ENCODE assay signal across 15 cellular contexts in genomic region chr10:127415901-127416630, GRCh38.
DNase-seq lines count a peak whose midpoint lies in the region; TF ChIP-seq lines count a peak whose summit lies in the region.
"Had no signal": no experiment of that assay in that cellular context is flagged by ENCODE, and none has a peak within 500 bp of the region (broad histone marks: within the 10 kb centered on the region; RNA-seq: fewer than 3 reads in every experiment).

No MANE protein-coding gene starts in this region.

- intact Hi-C loops in left ventricle myocardium inferior (cut with micrococcal nuclease): no loop called here

- H3K36me3 Mint-ChIP-seq in H9 (ENCODE audit: insufficient read depth in 1 of 3, low read depth in 3 of 3) (peaks cover 3 to 12% (median 4%) of the 10 kb centered on the region in 3 experiments), brain (peaks cover 2% of the 10 kb centered on the region)
- H3K36me3 Mint-ChIP-seq: CD4-positive, CD25-positive, alpha-beta regulatory T cell had no signal

- WGBS in H9 (ENCODE audit: extremely low coverage, insufficient read length, low lambda C conversion rate): no CpG with 5 or more reads among the region's 14 CpGs
- no CpG with 5 or more reads among the region's 14 CpGs for WGBS in neuronal stem cell (ENCODE audit: extremely low coverage in 2 of 2, insufficient read length in 2 of 2, insufficient replicate concordance in 1 of 2), 2 donors

- H4K20me1 ChIP-seq in H9 (ENCODE audit: control insufficient read depth, insufficient read depth, insufficient read length): no peaks in the 10 kb centered on the region

- H3K79me1 ChIP-seq in H9 (ENCODE audit: insufficient read depth, low read depth, low read length, poor library complexity, severe bottlenecking) (no peaks in the 10 kb centered on the region), neuronal stem cell (ENCODE audit: low read depth, low read length) (no peaks in the 10 kb centered on the region)

- no peak overlapping the region for H3K27ac ChIP-seq in H9 (ENCODE audit: insufficient read length, low read depth, low read length)
- peak overlapping the region; percentile 75 for H3K27ac ChIP-seq in neuronal stem cell (replicated peaks; ENCODE audit: low read length)
- no peak overlapping the region for H3K27ac ChIP-seq in left ventricle myocardium inferior (replicated peaks)
- H3K27ac ChIP-seq: PC-9 had no signal

- H3K27ac Mint-ChIP-seq in H9 (peak overlapping the region in 2 of 3 experiments; percentile 21 to 78; a peak in 4 of 7 replicates), brain (peak overlapping the region in 3 of 5 experiments; percentile 30 to 60 (median 48))
- H3K27ac Mint-ChIP-seq: CD4-positive, CD25-positive, alpha-beta regulatory T cell had no signal

- DNase-seq in H9 (no peak), NCI-H510A (lab: John Stamatoyannopoulos, UW) (peak; percentile 2), neuronal stem cell (ENCODE audit: low spot score) (peak; percentile 57), NCI-H2196 (lab: John Stamatoyannopoulos, UW; ENCODE audit: unreplicated experiment) (no peak), left ventricle myocardium inferior (no peak), epidermal melanocyte (ENCODE audit: insufficient read length, low spot score) (no peak)
- DNase-seq: Caco-2; CD4-positive, CD25-positive, alpha-beta regulatory T cell; DMS53; HCEC 1CT; NCI-H1417 treated with DMSO at 0.1 percent for 48 hours; NCI-H2029 treated with DMSO at 0.1 percent for 48 hours; NCI-H69; PC-9 had no signal

- H3K4me3 Mint-ChIP-seq in H9 (no peak overlapping the region), brain (peak overlapping the region in 1 of 5 experiments; percentile 14)
- H3K4me3 Mint-ChIP-seq: CD4-positive, CD25-positive, alpha-beta regulatory T cell had no signal

- H4K5ac ChIP-seq in H9 (ENCODE audit: insufficient read length, low read depth, low read length): no peak overlapping the region

- H3K9me3 ChIP-seq in H9 (ENCODE audit: control insufficient read depth, low read depth, low read length) (no peaks in the 10 kb centered on the region), neuronal stem cell (replicated peaks in 1 of 2; ENCODE audit: control insufficient read depth in 2 of 2, insufficient read depth in 1 of 2, low read depth in 1 of 2, low read length in 2 of 2) (no peaks in the 10 kb centered on the region), left ventricle myocardium inferior (replicated peaks) (no peaks in the 10 kb centered on the region)
- H3K9me3 ChIP-seq: Caco-2 had no signal

- H4K8ac ChIP-seq in H9 (replicated peaks; ENCODE audit: insufficient read length, low read depth, low read length) (no peak overlapping the region), neuronal stem cell (ENCODE audit: low read depth, low read length) (no peak overlapping the region)

- H3K4me3 ChIP-seq in neuronal stem cell (ENCODE audit: low read length in 2 of 2): no peak overlapping the region
- no peak overlapping the region for H3K4me3 ChIP-seq in left ventricle myocardium inferior
- H3K4me3 ChIP-seq: PC-9 had no signal

- no peaks in the 10 kb centered on the region for H3K79me2 ChIP-seq in H9 (ENCODE audit: insufficient read depth, low read length)

- H2BK12ac ChIP-seq in H9 (ENCODE audit: insufficient read length, low read depth, low read length): no peak overlapping the region
- H2BK12ac ChIP-seq in neuronal stem cell (ENCODE audit: low read length): no peak overlapping the region

- H2BK5ac ChIP-seq in H9 (ENCODE audit: insufficient read length, low read length) (no peak overlapping the region), neuronal stem cell (ENCODE audit: low read length) (no peak overlapping the region)

- no peak overlapping the region for H3K9ac ChIP-seq in H9 (ENCODE audit: extremely low read depth, insufficient read length, low read length)
- no peak overlapping the region for H3K9ac ChIP-seq in neuronal stem cell (ENCODE audit: low read depth, low read length, poor library complexity)

- H3K27me3 Mint-ChIP-seq in H9 (ENCODE audit: low read depth): no peaks in the 10 kb centered on the region
- H3K27me3 Mint-ChIP-seq in brain: no peaks in the 10 kb centered on the region
- H3K27me3 Mint-ChIP-seq: CD4-positive, CD25-positive, alpha-beta regulatory T cell had no signal

- H3K36me3 ChIP-seq in neuronal stem cell (replicated peaks in 1 of 2; ENCODE audit: control insufficient read depth in 2 of 2, insufficient read depth in 2 of 2, low read length in 2 of 2) (peaks cover 5 to 55% of the 10 kb centered on the region in 2 donors), left ventricle myocardium inferior (peaks cover 38% of the 10 kb centered on the region)

- H3K9me3 Mint-ChIP-seq in H9: no peaks in the 10 kb centered on the region
- no peaks in the 10 kb centered on the region for H3K9me3 Mint-ChIP-seq in brain
- H3K9me3 Mint-ChIP-seq: CD4-positive, CD25-positive, alpha-beta regulatory T cell had no signal

- H3T11ph ChIP-seq in H9 (ENCODE audit: low read length): no peak overlapping the region

- TF ChIP-seq CTCF in H9 (conservative IDR thresholded peaks at IDR 0.05): no peak
- no peak for TF ChIP-seq CTCF in brain (conservative IDR thresholded peaks at IDR 0.05)
- TF ChIP-seq CTCF in left ventricle myocardium inferior (IDR thresholded peaks at IDR 0.05; ENCODE audit: borderline replicate concordance): no peak

- no peak overlapping the region for H3K18ac ChIP-seq in H9 (ENCODE audit: insufficient read length, low read depth, low read length)
- peak overlapping the region; percentile 74 for H3K18ac ChIP-seq in neuronal stem cell (ENCODE audit: low read length)

- H3K4ac ChIP-seq in H9 (ENCODE audit: low read depth, low read length) (no peak overlapping the region), neuronal stem cell (ENCODE audit: low read length) (no peak overlapping the region)

- H3K4me1 ChIP-seq in H9 (ENCODE audit: insufficient read depth, low read length): no peaks in the 10 kb centered on the region; the same call in 1 of the 2 replicates
- peaks cover 0 to 39% of the 10 kb centered on the region in 2 donors for H3K4me1 ChIP-seq in neuronal stem cell (ENCODE audit: control insufficient read depth in 2 of 2, insufficient read depth in 1 of 2, low read depth in 1 of 2, low read length in 2 of 2)
- H3K4me1 ChIP-seq in left ventricle myocardium inferior: no peaks in the 10 kb centered on the region
- H3K4me1 ChIP-seq: Caco-2 had no signal

- H3K14ac ChIP-seq in H9 (ENCODE audit: insufficient read depth, low read length) (no peak overlapping the region; the same call in 1 of the 2 replicates), neuronal stem cell (ENCODE audit: low read length) (no peak overlapping the region)

- H2BK20ac ChIP-seq in H9 (ENCODE audit: low read depth, low read length, poor library complexity, severe bottlenecking): no peak overlapping the region

- peaks cover 5 to 7% of the 10 kb centered on the region in 2 experiments for H3K4me1 Mint-ChIP-seq in H9
- peaks cover 20% of the 10 kb centered on the region for H3K4me1 Mint-ChIP-seq in brain
- H3K4me1 Mint-ChIP-seq: CD4-positive, CD25-positive, alpha-beta regulatory T cell had no signal

- H4K91ac ChIP-seq in H9 (ENCODE audit: insufficient read length, low read depth, low read length) (no peak overlapping the region), neuronal stem cell (ENCODE audit: low read depth, low read length, poor library complexity) (no peak overlapping the region)

- H3K4me2 ChIP-seq in H9 (ENCODE audit: insufficient read depth, insufficient read length, low read length) (no peak overlapping the region), neuronal stem cell (ENCODE audit: insufficient read depth, low read length, poor library complexity, severe bottlenecking) (peak overlapping the region; percentile 12)
- H3K4me2 ChIP-seq: PC-9 had no signal

- no peak overlapping the region for H3K23ac ChIP-seq in H9 (ENCODE audit: insufficient read length, low read depth, low read length)
- no peak overlapping the region for H3K23ac ChIP-seq in neuronal stem cell (ENCODE audit: low read depth, low read length, poor library complexity)

- H2BK15ac ChIP-seq in H9 (ENCODE audit: low read depth, low read length) (no peak overlapping the region; the same call in 1 of the 2 replicates), neuronal stem cell (ENCODE audit: low read length) (no peak overlapping the region)

- H2BK120ac ChIP-seq in H9 (ENCODE audit: low read depth, low read length, poor library complexity, severe bottlenecking) (no peak overlapping the region), neuronal stem cell (ENCODE audit: low read depth, low read length) (no peak overlapping the region)

- H2AK5ac ChIP-seq in H9 (ENCODE audit: insufficient read length, low read length): no peak overlapping the region
- H2AK5ac ChIP-seq in neuronal stem cell (ENCODE audit: low read depth, low read length): no peak overlapping the region

- no peak overlapping the region for H3K56ac ChIP-seq in H9 (ENCODE audit: insufficient read length, low read depth, low read length)

- no peak overlapping the region for H2AFZ ChIP-seq in H9 (ENCODE audit: low read length)
- H2AFZ ChIP-seq in neuronal stem cell (ENCODE audit: low read length): no peak overlapping the region
- H2AFZ ChIP-seq: PC-9 had no signal

- H3K27me3 ChIP-seq in H9 (ENCODE audit: insufficient read depth, low read length) (no peaks in the 10 kb centered on the region), neuronal stem cell (ENCODE audit: control insufficient read depth in 3 of 3, insufficient read depth in 3 of 3, low read depth in 1 of 3, low read length in 3 of 3) (no peaks in the 10 kb centered on the region), left ventricle myocardium inferior (ENCODE audit: low read depth) (no peaks in the 10 kb centered on the region)

- H3K23me2 ChIP-seq in H9 (ENCODE audit: insufficient read length, low read depth, low read length, poor library complexity, severe bottlenecking): no peaks in the 10 kb centered on the region

Comparison
In these comparisons a context has a peak if more than half of its experiments do, and no peak if none do; other contexts are left out.
1. DNase-seq: peak in NCI-H510A (single experiment) and neuronal stem cell (single experiment); none in H9 (single experiment), NCI-H2196 (single experiment), left ventricle myocardium inferior (single experiment) and epidermal melanocyte (single experiment).